23 cellular contexts compared by ENCODE assay signal in genomic region chr2:172169611-172170010, GRCh38.
"Had no signal": no experiment of that assay in that cellular context is flagged by ENCODE, and none has a peak within 500 bp of the region (broad histone marks: within the 10 kb centered on the region; RNA-seq: fewer than 3 reads in every experiment).

No MANE protein-coding gene starts in this region.

- H3K36me3 ChIP-seq: lower lobe of right lung, ovary, sigmoid colon, suprapubic skin, vagina had no signal

- H3K27ac ChIP-seq: lower lobe of right lung, ovary, psoas muscle, sigmoid colon, skin epidermis, suprapubic skin, vagina had no signal

- DNase-seq: cortex of kidney; hypothalamus; immature natural killer cell; islet precursor cell; kidney glomerular epithelial cell; left ventricle myocardium superior; lower lobe of right lung; natural killer cell; occipital lobe; ovary; posterior cingulate gyrus; psoas muscle; right cardiac atrium; sigmoid colon; stimulated activated CD4-positive, alpha-beta T cell treated with anti-CD3 and anti-CD28 coated beads, Interleukin-15, amount 100 ng/mL, for 24 hours; stimulated activated CD4-positive, alpha-beta T cell treated with anti-CD3 and anti-CD28 coated beads, Interleukin-2, amount 100 ng/mL, for 48 hours; stimulated activated naive B cell treated with anti-CD40 and anti-IgM and Interleukin-4, amounts not matched to agents 10 μg/mL and 1 μg/mL and 100 μg/mL, for 72 hours; stimulated activated naive CD8-positive, alpha-beta T cell treated with anti-CD3 and anti-CD28 coated beads, Interleukin-15, amount 100 ng/mL, for 72 hours; trophoblast cell had no signal

- H3K9me3 ChIP-seq: lower lobe of right lung, ovary, psoas muscle, sigmoid colon, suprapubic skin, vagina had no signal

- FAIRE-seq: frontal cortex had no signal

- H3K27me3 ChIP-seq: ovary, vagina had no signal

- H3K4me3 ChIP-seq: lower lobe of right lung, ovary, psoas muscle, sigmoid colon, skin epidermis, suprapubic skin, vagina had no signal

- H3K4me1 ChIP-seq: psoas muscle had no signal
